In genomic region chr3:56323986-56324420, GRCh38 we compare ENCODE assay signal across 12 cellular contexts.
DNase-seq lines count a peak whose midpoint lies in the region; ATAC-seq and TF ChIP-seq lines count a peak whose summit lies in the region.
"Had no signal": no experiment of that assay in that cellular context is flagged by ENCODE, and none has a peak within 500 bp of the region (broad histone marks: within the 10 kb centered on the region; RNA-seq: fewer than 3 reads in every experiment).

No MANE protein-coding gene starts in this region.

- no peaks in the 10 kb centered on the region for H3K79me2 ChIP-seq in smooth muscle cell (ENCODE audit: low read depth)
- H3K79me2 ChIP-seq: parathyroid adenoma had no signal

- H3K9ac ChIP-seq in smooth muscle cell (ENCODE audit: low read depth): no peak overlapping the region
- H3K9ac ChIP-seq: parathyroid adenoma had no signal

- TF ChIP-seq CTCF in HFF-Myc (IDR thresholded peaks at IDR 0.05; ENCODE audit: low read depth, low read length, missing control alignments): no peak
- no peak for TF ChIP-seq CTCF in foreskin fibroblast (IDR thresholded peaks at IDR 0.05; ENCODE audit: low read depth, low read length)
- no peak for TF ChIP-seq CTCF in smooth muscle cell (IDR thresholded peaks at IDR 0.05; ENCODE audit: borderline replicate concordance, insufficient read depth, poor library complexity, severe bottlenecking)

- H3K36me3 ChIP-seq in smooth muscle cell (ENCODE audit: low read depth): no peaks in the 10 kb centered on the region

- peaks cover 18% of the 10 kb centered on the region for H3F3A ChIP-seq in smooth muscle cell (ENCODE audit: low read depth)

- H4K20me1 ChIP-seq in smooth muscle cell (ENCODE audit: low read depth): no peaks in the 10 kb centered on the region

- 9% methylated on average over 2 of the region's 2 CpGs for WGBS in smooth muscle cell (ENCODE audit: low lambda C conversion rate)

- peak; percentile 33 for DNase-seq in HFF-Myc (ENCODE audit: extremely low read depth, low read depth)
- DNase-seq in SW480 (ENCODE audit: low spot score): peak; percentile 15
- DNase-seq in foreskin fibroblast: peak; percentile 23 to 78
- DNase-seq in smooth muscle cell (lab: John Stamatoyannopoulos, UW; ENCODE audit: unreplicated experiment): no peak
- no peak for DNase-seq in GM19238 (ENCODE audit: insufficient read length, low spot score)
- DNase-seq in cerebellum (ENCODE audit: low spot score): no peak
- DNase-seq: activated T-cell treated with anti-CD3 and anti-CD28 coated beads, Interleukin-2, amount 50 U/mL, for 72 hours; SHP77 treated with DMSO at 0.1 percent for 48 hours; stimulated activated CD8-positive, alpha-beta memory T cell treated with anti-CD3 and anti-CD28 coated beads, Interleukin-4, amount 100 ng/mL, for 48 hours had no signal

- ATAC-seq in HG02938 (IDR thresholded peaks at IDR 0.05; ENCODE audit: unreplicated experiment): no peak
- ATAC-seq: activated T-cell treated with anti-CD3 and anti-CD28 coated beads, Interleukin-2, amount 50 U/mL, for 72 hours; GM12878 had no signal

- H3K27ac ChIP-seq in smooth muscle cell (ENCODE audit: low read depth): peak overlapping the region; percentile 70
- H3K27ac ChIP-seq: parathyroid adenoma had no signal

- H3K4me1 ChIP-seq in smooth muscle cell (ENCODE audit: low read depth): peaks cover 13% of the 10 kb centered on the region
- H3K4me1 ChIP-seq: parathyroid adenoma had no signal

- no peaks in the 10 kb centered on the region for H3K27me3 ChIP-seq in smooth muscle cell (ENCODE audit: low read depth)

- H3K9me3 ChIP-seq in smooth muscle cell (replicated peaks; ENCODE audit: low read depth): no peaks in the 10 kb centered on the region

- H3K4me2 ChIP-seq in smooth muscle cell: no peak overlapping the region

- H3K4me3 ChIP-seq in HFF-Myc (replicated peaks; ENCODE audit: low read depth, low read length): no peak overlapping the region
- H3K4me3 ChIP-seq in foreskin fibroblast (ENCODE audit: low read depth in 1 of 2, low read length in 2 of 2): no peak overlapping the region
- H3K4me3 ChIP-seq in smooth muscle cell: no peak overlapping the region
- H3K4me3 ChIP-seq: GM12878 had no signal

- no peak overlapping the region for H2AFZ ChIP-seq in smooth muscle cell (ENCODE audit: low read depth)
- H2AFZ ChIP-seq: parathyroid adenoma had no signal

Comparison
In these comparisons a context has a peak if more than half of its experiments do, and no peak if none do; other contexts are left out.
1. DNase-seq: peak in HFF-Myc (single experiment), SW480 (single experiment) and foreskin fibroblast (2 of 2); none in smooth muscle cell (single experiment), GM19238 (single experiment) and cerebellum (single experiment).